In genomic region chr22:48138427-48138826, GRCh38 we compare ENCODE assay signal across 11 cellular contexts.
DNase-seq lines count a peak whose midpoint lies in the region; ATAC-seq, FAIRE-seq and TF ChIP-seq lines count a peak whose summit lies in the region.
"Had no signal": no experiment of that assay in that cellular context is flagged by ENCODE, and none has a peak within 500 bp of the region (broad histone marks: within the 10 kb centered on the region; RNA-seq: fewer than 3 reads in every experiment).

No MANE protein-coding gene starts in this region.

- H3K9me3 ChIP-seq in GM12878 (replicated peaks; ENCODE audit: control insufficient read depth, insufficient read depth, low read length) = no peaks in the 10 kb centered on the region; the same call in 2 of the 3 replicates

- TF ChIP-seq EP300 in GM12878 (IDR thresholded peaks at IDR 0.05; ENCODE audit: borderline replicate concordance in 1 of 2, control insufficient read depth in 1 of 2, low read depth in 2 of 2, low read length in 2 of 2) = no peak

- no peaks in the 10 kb centered on the region for H3K36me3 Mint-ChIP-seq in memory B cell
- H3K36me3 Mint-ChIP-seq: CD4-positive, CD25-positive, alpha-beta regulatory T cell had no signal

- CTCF ChIA-PET in GM12878 (lab: Yijun Ruan, JAX) = no interaction called here

- H3K4me3 Mint-ChIP-seq in memory B cell = no peak overlapping the region
- H3K4me3 Mint-ChIP-seq: CD4-positive, CD25-positive, alpha-beta regulatory T cell; GM23338 had no signal

- no peak overlapping the region for H3K4me3 ChIP-seq in GM12878
- H3K4me3 ChIP-seq: BLaER1 treated with 17β-estradiol and CSF1 and Interleukin-3, amounts not matched to agents 10 nM and 100 nM; GM23338 had no signal

- H3K27ac Mint-ChIP-seq in memory B cell = peak overlapping the region; percentile 12
- H3K27ac Mint-ChIP-seq: CD4-positive, CD25-positive, alpha-beta regulatory T cell; GM23338 had no signal

- no peak for TF ChIP-seq RAD21 in GM12878 (IDR thresholded peaks at IDR 0.05; ENCODE audit: insufficient read depth, low read depth, low read length)

- H3K4me1 Mint-ChIP-seq in memory B cell = peaks cover 10% of the 10 kb centered on the region

- no peak overlapping the region for H3K9ac ChIP-seq in GM12878 (ENCODE audit: control insufficient read depth, insufficient read depth, low read length)
- H3K9ac ChIP-seq: BLaER1 treated with 17β-estradiol and CSF1 and Interleukin-3, amounts not matched to agents 10 nM and 100 nM had no signal

- H4K20me1 ChIP-seq in GM12878 (ENCODE audit: control insufficient read depth, insufficient read depth) = no peaks in the 10 kb centered on the region

- no peak overlapping the region for H2AFZ ChIP-seq in GM12878 (ENCODE audit: control insufficient read depth, low read depth, low read length)
- H2AFZ ChIP-seq: GM23338 had no signal

- H3K27me3 Mint-ChIP-seq in memory B cell = peaks cover 6% of the 10 kb centered on the region

- no peak overlapping the region for H3K4me2 ChIP-seq in GM12878 (ENCODE audit: control insufficient read depth, insufficient read depth)
- H3K4me2 ChIP-seq: GM23338 had no signal

- POLR2A ChIA-PET in GM12878 (lab: Charles Lee) = no interaction called here

- no peaks in the 10 kb centered on the region for H3K79me2 ChIP-seq in GM12878 (ENCODE audit: control insufficient read depth, insufficient read depth, low read length)

- 48% methylated on average over 3 of the region's 3 CpGs for WGBS in GM12878 (ENCODE audit: insufficient coverage, insufficient replicate concordance, low lambda C conversion rate, missing lambda C conversion rate)

- H3K9me3 Mint-ChIP-seq in memory B cell = peaks cover 2% of the 10 kb centered on the region

- SMC1A ChIA-PET in GM12878 (lab: Charles Lee; ENCODE audit: uncharacterized antibody, unreplicated experiment) = no interaction called here

- H3K36me3 ChIP-seq in GM12878 (ENCODE audit: control insufficient read depth in 2 of 2, insufficient read depth in 2 of 2, low read length in 1 of 2) = no peaks in the 10 kb centered on the region
- H3K36me3 ChIP-seq: BLaER1 treated with 17β-estradiol and CSF1 and Interleukin-3, amounts not matched to agents 10 nM and 100 nM had no signal

- RAD21 ChIA-PET in GM12878 (lab: Charles Lee; ENCODE audit: unreplicated experiment) = no interaction called here

- in situ Hi-C loops in GM12878 (cut with MboI) = no loop called here

- H3K4me1 ChIP-seq in GM12878 (ENCODE audit: control insufficient read depth, insufficient read depth, low read length) = no peaks in the 10 kb centered on the region

- no peak for TF ChIP-seq CTCF in GM12878 (IDR thresholded peaks at IDR 0.05 in 2 of 3, conservative IDR thresholded peaks at IDR 0.05 in 1 of 3; ENCODE audit: control insufficient read depth in 2 of 3, extremely low read depth in 1 of 3, insufficient read depth in 1 of 3, low read depth in 3 of 3, low read length in 3 of 3)

- peak; percentile 56 for DNase-seq in HuH-7 (ENCODE audit: low spot score)
- DNase-seq in NCI-H460 (ENCODE audit: extremely low read depth, low read depth) = peak; percentile 25
- no peak for DNase-seq in GM12878 (ENCODE audit: low read depth, low spot score)
- no peak for DNase-seq in memory B cell (ENCODE audit: low spot score in 2 of 2)
- DNase-seq in AG08395 (ENCODE audit: low spot score) = no peak
- DNase-seq: CD4-positive, CD25-positive, alpha-beta regulatory T cell; DMS53 had no signal

- no peak for TF ChIP-seq POLR2A in GM12878 (IDR thresholded peaks at IDR 0.05; ENCODE audit: low read depth, low read length)

- ATAC-seq in GM12878 (no peak), memory B cell (ENCODE audit: low read depth) (no peak), HG02763 (IDR thresholded peaks at IDR 0.05; ENCODE audit: unreplicated experiment) (no peak), HG02759 (IDR thresholded peaks at IDR 0.05; ENCODE audit: unreplicated experiment) (no peak)

- peak; percentile 35 for FAIRE-seq in GM12878 (lab: Jason Lieb, UNC)

- no peak overlapping the region for H3K27ac ChIP-seq in GM12878 (ENCODE audit: control insufficient read depth, insufficient read depth)
- H3K27ac ChIP-seq: BLaER1 treated with 17β-estradiol and CSF1 and Interleukin-3, amounts not matched to agents 10 nM and 100 nM had no signal

- H3K27me3 ChIP-seq in GM12878 (replicated peaks in 1 of 2; ENCODE audit: control insufficient read depth in 2 of 2, insufficient read depth in 2 of 2, low read length in 1 of 2) = no peaks in the 10 kb centered on the region
- H3K27me3 ChIP-seq: BLaER1 treated with 17β-estradiol and CSF1 and Interleukin-3, amounts not matched to agents 10 nM and 100 nM had no signal

- no TSS peak for BruUV-seq in GM12878 (replicated peaks; lab: Mats Ljungman, UMichigan)

- intact Hi-C loops in GM12878 (cut with micrococcal nuclease; ENCODE audit: unreplicated experiment) = no loop called here

TF ChIP-seq in GM12878, 131 proteins besides CTCF, POLR2A, EP300 and RAD21:
- TF ChIP-seq BCL3 (IDR thresholded peaks at IDR 0.05; ENCODE audit: borderline replicate concordance, insufficient read depth, low read depth, low read length, poor library complexity, severe bottlenecking) = no peak
- no peak for TF ChIP-seq SMARCA5 (IDR thresholded peaks at IDR 0.05)
- no peak for TF ChIP-seq BMI1 (IDR thresholded peaks at IDR 0.05; ENCODE audit: borderline replicate concordance)
- TF ChIP-seq HSF1 (IDR thresholded peaks at IDR 0.05; ENCODE audit: low read depth, low read length) = no peak
- TF ChIP-seq EZH2 (IDR thresholded peaks at IDR 0.05; ENCODE audit: borderline replicate concordance, control insufficient read depth, low read depth, low read length) = no peak
- TF ChIP-seq ZNF384 (IDR thresholded peaks at IDR 0.05; ENCODE audit: borderline replicate concordance, low read depth, low read length) = no peak

Comparison
In these comparisons a context has a peak if more than half of its experiments do, and no peak if none do; other contexts are left out.
1. DNase-seq: peak in HuH-7 (single experiment) and NCI-H460 (single experiment); none in GM12878 (single experiment), memory B cell (0 of 2) and AG08395 (single experiment).